ENCODE assay signal across 16 cellular contexts in genomic region chr11:103536335-103536722, GRCh38.
A peak's percentile ranks its signal among the peaks of the same experiment; 100 is the strongest.
DNase-seq lines count a peak whose midpoint lies in the region; ATAC-seq and TF ChIP-seq lines count a peak whose summit lies in the region.
"Had no signal": no experiment of that assay in that cellular context is flagged by ENCODE, and none has a peak within 500 bp of the region (broad histone marks: within the 10 kb centered on the region; RNA-seq: fewer than 3 reads in every experiment).

No MANE protein-coding gene starts in this region.

- H3K4me1 ChIP-seq in KMS-11 (ENCODE audit: low read depth, poor library complexity, severe bottlenecking) (peaks cover 4% of the 10 kb centered on the region), right cardiac atrium (ENCODE audit: control insufficient read depth, insufficient read depth, low read length) (peaks cover 9% of the 10 kb centered on the region), skeletal muscle tissue (ENCODE audit: control insufficient read depth in 3 of 3, insufficient read depth in 3 of 3, low read length in 3 of 3) (peaks cover 9 to 15% (median 10%) of the 10 kb centered on the region in 3 donors), A673 (ENCODE audit: insufficient read depth, low read length, poor library complexity, severe bottlenecking) (peaks cover 22% of the 10 kb centered on the region)
- H3K4me1 ChIP-seq: gastroesophageal sphincter had no signal

- H3K9ac ChIP-seq in KMS-11 (no peak overlapping the region), skeletal muscle tissue (ENCODE audit: low read depth in 1 of 3, low read length in 3 of 3) (no peak overlapping the region)

- H3K4me3 ChIP-seq in KMS-11 (IDR thresholded peaks at IDR 0.05; ENCODE audit: insufficient read depth, low read depth, low read length) (no peak overlapping the region), right cardiac atrium (ENCODE audit: low read length) (peak overlapping the region; percentile 40), skeletal muscle tissue (ENCODE audit: low read length in 3 of 3) (peak overlapping the region in 2 of 3 donors; percentile 27 to 33), A673 (ENCODE audit: low read depth, low read length, poor library complexity, severe bottlenecking) (no peak overlapping the region)
- H3K4me3 ChIP-seq: gastroesophageal sphincter had no signal

- no peaks in the 10 kb centered on the region for H3K79me2 ChIP-seq in KMS-11 (ENCODE audit: insufficient read depth, low read depth)

- peaks cover 11% of the 10 kb centered on the region for H3K9me3 Mint-ChIP-seq in WTC11

- H4K20me1 ChIP-seq in KMS-11 (ENCODE audit: insufficient read depth): no peaks in the 10 kb centered on the region

- intact Hi-C loops in right cardiac atrium (cut with DNase I): no loop called here
- intact Hi-C loops in A673 (cut with micrococcal nuclease; ENCODE audit: unreplicated experiment): no loop called here

- peak; percentile 53 for ATAC-seq in WTC11
- peak; percentile 87 for ATAC-seq in right cardiac atrium
- ATAC-seq: gastroesophageal sphincter had no signal

- no peaks in the 10 kb centered on the region for H3K27me3 ChIP-seq in KMS-11 (ENCODE audit: insufficient read depth, low read depth)
- H3K27me3 ChIP-seq in right cardiac atrium (ENCODE audit: control insufficient read depth, insufficient read depth): no peaks in the 10 kb centered on the region
- H3K27me3 ChIP-seq in skeletal muscle tissue (ENCODE audit: control insufficient read depth in 3 of 3, insufficient read depth in 3 of 3, low read length in 3 of 3): no peaks in the 10 kb centered on the region
- H3K27me3 ChIP-seq in A673 (replicated peaks; ENCODE audit: insufficient read depth, low read depth, low read length, poor library complexity): no peaks in the 10 kb centered on the region
- H3K27me3 ChIP-seq: gastroesophageal sphincter had no signal

- no peak overlapping the region for H3K4me2 ChIP-seq in KMS-11

- no TSS peak for BruUV-seq in A673 (replicated peaks; lab: Mats Ljungman, UMichigan)

- H3K4me3 Mint-ChIP-seq in WTC11: no peak overlapping the region
- H3K4me3 Mint-ChIP-seq: B cell, neural crest cell had no signal

- no peaks in the 10 kb centered on the region for H3K36me3 ChIP-seq in KMS-11 (ENCODE audit: insufficient read depth)
- H3K36me3 ChIP-seq in skeletal muscle tissue (ENCODE audit: control insufficient read depth in 3 of 3, insufficient read depth in 3 of 3, low read length in 3 of 3): no peaks in the 10 kb centered on the region
- no peaks in the 10 kb centered on the region for H3K36me3 ChIP-seq in A673 (ENCODE audit: insufficient read depth, low read length, poor library complexity, severe bottlenecking)
- H3K36me3 ChIP-seq: gastroesophageal sphincter had no signal

- peaks cover 19% of the 10 kb centered on the region for H3K4me1 Mint-ChIP-seq in WTC11
- H3K4me1 Mint-ChIP-seq: B cell had no signal

- no peaks in the 10 kb centered on the region; the same call in 1 of the 2 replicates for H3K27me3 Mint-ChIP-seq in WTC11 (ENCODE audit: low read depth)
- H3K27me3 Mint-ChIP-seq: B cell had no signal

- H3K36me3 Mint-ChIP-seq in WTC11: peaks cover 9% of the 10 kb centered on the region; the same call in 1 of the 2 replicates

- DNase-seq in WTC11 (ENCODE audit: low spot score): no peak
- peak; percentile 37 to 80 (median 75) for DNase-seq in right cardiac atrium
- DNase-seq in A673 (ENCODE audit: low spot score): no peak
- DNase-seq in DMS114 treated with DMSO at 0.1 percent for 48 hours (lab: John Stamatoyannopoulos, UW; ENCODE audit: unreplicated experiment): no peak
- DNase-seq in inferior parietal cortex (ENCODE audit: extremely low spot score): no peak
- DNase-seq: activated CD4-positive, CD25-positive, alpha-beta regulatory T cell; activated effector memory CD4-positive, alpha-beta T cell treated with Interleukin-2 at 50 U/mL for 16 hours; amygdala; Calu3; H7; T-helper 2 cell had no signal

- 30% methylated on average over 10 of the region's 10 CpGs for WGBS in right cardiac atrium

- TF ChIP-seq CTCF in KMS-11 (conservative IDR thresholded peaks at IDR 0.05; ENCODE audit: low read depth, low read length): no peak
- TF ChIP-seq CTCF in WTC11 (IDR thresholded peaks at IDR 0.05): no peak
- TF ChIP-seq CTCF in A673 (conservative IDR thresholded peaks at IDR 0.05; ENCODE audit: low read depth, low read length): no peak

- no peak overlapping the region; the same call in 1 of the 2 replicates for H3K27ac Mint-ChIP-seq in WTC11
- H3K27ac Mint-ChIP-seq: B cell had no signal

- H2AFZ ChIP-seq in KMS-11 (ENCODE audit: low read depth): peak overlapping the region; percentile 57

- POLR2A ChIA-PET in WTC11 (lab: Charles Lee) (no interaction called here), A673 (lab: Charles Lee; ENCODE audit: low non-redundant PET) (no interaction called here)

- no peak overlapping the region for H3K27ac ChIP-seq in KMS-11
- peak overlapping the region; percentile 96 for H3K27ac ChIP-seq in right cardiac atrium (ENCODE audit: low read length)
- no peak overlapping the region for H3K27ac ChIP-seq in skeletal muscle tissue (ENCODE audit: low read depth, low read length)
- no peak overlapping the region for H3K27ac ChIP-seq in A673 (ENCODE audit: low read depth, low read length, poor library complexity, severe bottlenecking)
- H3K27ac ChIP-seq: gastroesophageal sphincter had no signal

- H3K9me3 ChIP-seq in right cardiac atrium (ENCODE audit: control insufficient read depth, low read length) (no peaks in the 10 kb centered on the region), skeletal muscle tissue (ENCODE audit: control insufficient read depth in 3 of 3, low read length in 3 of 3) (no peaks in the 10 kb centered on the region), A673 (ENCODE audit: low read depth, low read length, poor library complexity, severe bottlenecking) (no peaks in the 10 kb centered on the region)
- H3K9me3 ChIP-seq: gastroesophageal sphincter had no signal

- CTCF ChIA-PET in WTC11 (lab: Charles Lee) (interaction anchor here (0.6 to 1.0 kb wide), 3 partner anchors 9 to 47 kb away, joined by 3 read pairs; no protein-coding TSS in a partner anchor), A673 (lab: Charles Lee) (interaction anchor here (0.6 kb wide), 1 partner anchor 53 kb away, joined by 3 read pairs; no protein-coding TSS in a partner anchor)

TF ChIP-seq in WTC11, 78 proteins besides CTCF, POLR2A, EP300 and RAD21:
- TF ChIP-seq SMAD3 (CRISPR knock-in tag; IDR thresholded peaks at IDR 0.05; ENCODE audit: borderline replicate concordance): no peak
- TF ChIP-seq E2F5 (CRISPR knock-in tag; IDR thresholded peaks at IDR 0.05): no peak
- no peak for TF ChIP-seq ZNF317 (CRISPR knock-in tag; IDR thresholded peaks at IDR 0.05; ENCODE audit: borderline replicate concordance, low read depth)
- no peak for TF ChIP-seq TEAD4 (CRISPR knock-in tag; IDR thresholded peaks at IDR 0.05)
- TF ChIP-seq ATF1 (CRISPR knock-in tag; IDR thresholded peaks at IDR 0.05): no peak
- TF ChIP-seq GTF2I (CRISPR knock-in tag; conservative IDR thresholded peaks at IDR 0.05): no peak
- TF ChIP-seq ESRRA (CRISPR knock-in tag; IDR thresholded peaks at IDR 0.05; ENCODE audit: borderline replicate concordance): no peak
- no peak for TF ChIP-seq ZNF671 (CRISPR knock-in tag; IDR thresholded peaks at IDR 0.05)
- no peak for TF ChIP-seq MLX (CRISPR knock-in tag; IDR thresholded peaks at IDR 0.05)
- TF ChIP-seq HMGA2 (CRISPR knock-in tag; IDR thresholded peaks at IDR 0.05): no peak
- no peak for TF ChIP-seq ATF6 (CRISPR knock-in tag; IDR thresholded peaks at IDR 0.05)

Comparison
In these comparisons a context has a peak if more than half of its experiments do, and no peak if none do; other contexts are left out.
1. H3K4me3 ChIP-seq: peak in right cardiac atrium (single experiment) and skeletal muscle tissue (2 of 3); none in KMS-11 (single experiment) and A673 (single experiment).
2. DNase-seq: peak in right cardiac atrium (3 of 3); none in WTC11 (single experiment), A673 (single experiment), DMS114 treated with DMSO at 0.1 percent for 48 hours (single experiment) and inferior parietal cortex (single experiment).